ENCODE assay signal across 10 cellular contexts in the genomic region with DNA sequence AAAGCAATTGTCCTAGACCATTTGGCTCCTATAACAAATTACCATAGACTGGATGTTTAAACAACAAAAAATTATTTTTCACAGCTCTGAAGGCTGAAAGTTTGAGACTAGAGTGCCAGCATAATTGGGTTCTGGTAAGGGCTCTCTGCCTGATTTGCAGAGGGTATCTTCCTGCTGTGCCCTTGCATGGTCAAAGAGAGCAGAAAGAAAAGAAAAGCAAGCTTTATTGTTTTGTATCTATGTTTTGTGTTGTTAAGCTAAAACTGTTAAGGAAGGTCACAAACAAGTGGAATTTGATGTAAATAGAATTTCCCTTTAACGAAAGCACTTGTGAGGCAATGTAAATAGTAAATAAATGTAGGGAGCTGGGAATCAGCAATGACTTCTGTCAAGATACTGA.
"Had no signal": no experiment of that assay in that cellular context is flagged by ENCODE, and none has a peak within 500 bp of the region (broad histone marks: within the 10 kb centered on the region; RNA-seq: fewer than 3 reads in every experiment).

No MANE protein-coding gene starts in this region.

- ATAC-seq: HCT116, HepG2 had no signal

- H3K4me3 ChIP-seq: HAP-1 had no signal

- H3K4me2 ChIP-seq: KMS-11 had no signal

- H3K36me3 ChIP-seq: HAP-1 had no signal

- H3K27ac Mint-ChIP-seq: HFFc6, IgD-negative memory B cell had no signal

- H3K27me3 Mint-ChIP-seq: IgD-negative memory B cell had no signal

- DNase-seq: GOT3, HFFc6, KBM-7 had no signal

- FAIRE-seq: H54, HepG2, HTR-8/SVneo had no signal

- H3K9ac ChIP-seq: KMS-11 had no signal

- H3K4me1 Mint-ChIP-seq: IgD-negative memory B cell had no signal

- H3K27ac ChIP-seq: KMS-11 had no signal

- H3K4me1 ChIP-seq: HAP-1 had no signal

- H3K9me3 ChIP-seq: HAP-1 had no signal

- H3K4me3 Mint-ChIP-seq: HFFc6, IgD-negative memory B cell had no signal

- H3K36me3 Mint-ChIP-seq: IgD-negative memory B cell had no signal
